ENCODE assay signal across 2 cellular contexts in the genomic region with DNA sequence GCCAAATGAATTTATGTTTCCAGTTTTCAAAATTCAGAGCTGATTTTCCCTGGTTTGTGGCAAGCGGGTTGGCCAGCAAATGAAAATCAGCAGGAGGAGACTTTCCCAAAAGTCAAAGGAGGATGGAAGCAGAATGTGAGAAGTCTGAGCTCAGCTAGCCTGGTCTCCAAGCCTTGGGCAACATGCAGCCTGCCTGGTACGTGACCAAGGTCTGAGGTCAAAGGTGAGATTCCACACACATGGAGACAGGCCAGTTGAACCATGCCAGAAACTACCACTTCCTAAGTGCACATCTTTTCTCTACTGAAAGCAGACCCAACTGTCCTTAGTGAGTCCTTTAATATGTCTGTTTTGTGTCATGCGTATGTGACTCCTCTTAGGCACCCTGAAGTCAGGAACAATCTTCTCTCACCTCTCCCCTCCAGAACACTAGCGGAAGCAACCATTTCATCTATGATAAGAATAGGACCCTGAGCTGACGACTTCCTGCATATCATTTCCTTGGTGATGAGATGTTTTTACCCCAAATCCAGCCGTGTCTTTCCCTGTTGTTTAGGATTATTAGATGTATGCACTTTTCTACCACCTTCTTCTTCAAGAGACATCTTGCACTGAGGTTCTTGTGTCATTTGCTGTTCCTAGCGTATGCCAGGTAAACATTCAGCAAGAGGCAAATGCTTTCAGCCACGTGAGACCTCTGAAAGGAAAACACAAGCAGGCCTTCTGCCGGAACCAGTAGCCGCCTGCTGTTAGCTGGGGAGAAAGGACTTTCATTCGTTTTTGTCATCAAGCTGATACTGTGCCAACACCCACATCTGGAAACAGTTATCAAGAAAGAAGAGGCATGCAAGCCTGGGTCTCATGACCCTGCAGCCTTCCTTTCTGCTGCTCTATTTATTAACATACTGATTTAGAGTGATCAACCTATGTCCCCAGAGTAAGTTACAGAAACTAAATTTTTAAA.
TF ChIP-seq lines count a peak whose summit lies in the region.

No MANE protein-coding gene starts in this region.

TF ChIP-seq in IMR-90, 13 proteins besides CTCF, POLR2A, EP300 and RAD21 (continued from another document):
- TF ChIP-seq, protein P1, sequence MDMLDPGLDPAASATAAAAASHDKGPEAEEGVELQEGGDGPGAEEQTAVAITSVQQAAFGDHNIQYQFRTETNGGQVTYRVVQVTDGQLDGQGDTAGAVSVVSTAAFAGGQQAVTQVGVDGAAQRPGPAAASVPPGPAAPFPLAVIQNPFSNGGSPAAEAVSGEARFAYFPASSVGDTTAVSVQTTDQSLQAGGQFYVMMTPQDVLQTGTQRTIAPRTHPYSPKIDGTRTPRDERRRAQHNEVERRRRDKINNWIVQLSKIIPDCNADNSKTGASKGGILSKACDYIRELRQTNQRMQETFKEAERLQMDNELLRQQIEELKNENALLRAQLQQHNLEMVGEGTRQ (IDR thresholded peaks at IDR 0.05; ENCODE audit: low read depth, low read length) = peak; percentile 51
- TF ChIP-seq CEBPB (IDR thresholded peaks at IDR 0.05; ENCODE audit: low read depth, low read length) (peak; percentile 52), MXI1 (IDR thresholded peaks at IDR 0.05; ENCODE audit: borderline replicate concordance, low read depth, low read length) (peak; percentile 92), CHD1 (IDR thresholded peaks at IDR 0.05; ENCODE audit: low read depth, low read length) (no peak), RFX5 (IDR thresholded peaks at IDR 0.05; ENCODE audit: low read depth, low read length) (no peak), SMC3 (IDR thresholded peaks at IDR 0.05; ENCODE audit: low read depth, low read length) (peak; percentile 62), MAZ (IDR thresholded peaks at IDR 0.05; ENCODE audit: borderline replicate concordance, low read depth, low read length) (0 out of 2 replicates have a peak, but pooled peaks have one; percentile 21)

TF ChIP-seq in liver, 16 proteins besides CTCF, POLR2A, EP300 and RAD21 (continued from another document):
- TF ChIP-seq, protein P2, sequence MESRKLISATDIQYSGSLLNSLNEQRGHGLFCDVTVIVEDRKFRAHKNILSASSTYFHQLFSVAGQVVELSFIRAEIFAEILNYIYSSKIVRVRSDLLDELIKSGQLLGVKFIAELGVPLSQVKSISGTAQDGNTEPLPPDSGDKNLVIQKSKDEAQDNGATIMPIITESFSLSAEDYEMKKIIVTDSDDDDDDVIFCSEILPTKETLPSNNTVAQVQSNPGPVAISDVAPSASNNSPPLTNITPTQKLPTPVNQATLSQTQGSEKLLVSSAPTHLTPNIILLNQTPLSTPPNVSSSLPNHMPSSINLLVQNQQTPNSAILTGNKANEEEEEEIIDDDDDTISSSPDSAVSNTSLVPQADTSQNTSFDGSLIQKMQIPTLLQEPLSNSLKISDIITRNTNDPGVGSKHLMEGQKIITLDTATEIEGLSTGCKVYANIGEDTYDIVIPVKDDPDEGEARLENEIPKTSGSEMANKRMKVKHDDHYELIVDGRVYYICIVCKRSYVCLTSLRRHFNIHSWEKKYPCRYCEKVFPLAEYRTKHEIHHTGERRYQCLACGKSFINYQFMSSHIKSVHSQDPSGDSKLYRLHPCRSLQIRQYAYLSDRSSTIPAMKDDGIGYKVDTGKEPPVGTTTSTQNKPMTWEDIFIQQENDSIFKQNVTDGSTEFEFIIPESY (IDR thresholded peaks at IDR 0.05) = peak; percentile 50
- TF ChIP-seq GABPA (IDR thresholded peaks at IDR 0.05 in 1 of 2, conservative IDR thresholded peaks at IDR 0.05 in 1 of 2) (peak in 1 of 2 donors; percentile 33), HNF4G (IDR thresholded peaks at IDR 0.05) (peak; percentile 71), HNF4A (conservative IDR thresholded peaks at IDR 0.05) (peak; percentile 86), JUND (IDR thresholded peaks at IDR 0.05) (peak in 1 of 2 donors; percentile 59), SP1 (IDR thresholded peaks at IDR 0.05) (peak; percentile 71), RXRA (IDR thresholded peaks at IDR 0.05) (peak; percentile 57 to 74), FOXA2 (IDR thresholded peaks at IDR 0.05) (peak; percentile 62), EGR1 (IDR thresholded peaks at IDR 0.05; ENCODE audit: low read depth in 2 of 2) (no peak), TAF1 (conservative IDR thresholded peaks at IDR 0.05) (peak; percentile 27), FOXA1 (IDR thresholded peaks at IDR 0.05) (peak; percentile 56)
- TF ChIP-seq, protein P3, sequence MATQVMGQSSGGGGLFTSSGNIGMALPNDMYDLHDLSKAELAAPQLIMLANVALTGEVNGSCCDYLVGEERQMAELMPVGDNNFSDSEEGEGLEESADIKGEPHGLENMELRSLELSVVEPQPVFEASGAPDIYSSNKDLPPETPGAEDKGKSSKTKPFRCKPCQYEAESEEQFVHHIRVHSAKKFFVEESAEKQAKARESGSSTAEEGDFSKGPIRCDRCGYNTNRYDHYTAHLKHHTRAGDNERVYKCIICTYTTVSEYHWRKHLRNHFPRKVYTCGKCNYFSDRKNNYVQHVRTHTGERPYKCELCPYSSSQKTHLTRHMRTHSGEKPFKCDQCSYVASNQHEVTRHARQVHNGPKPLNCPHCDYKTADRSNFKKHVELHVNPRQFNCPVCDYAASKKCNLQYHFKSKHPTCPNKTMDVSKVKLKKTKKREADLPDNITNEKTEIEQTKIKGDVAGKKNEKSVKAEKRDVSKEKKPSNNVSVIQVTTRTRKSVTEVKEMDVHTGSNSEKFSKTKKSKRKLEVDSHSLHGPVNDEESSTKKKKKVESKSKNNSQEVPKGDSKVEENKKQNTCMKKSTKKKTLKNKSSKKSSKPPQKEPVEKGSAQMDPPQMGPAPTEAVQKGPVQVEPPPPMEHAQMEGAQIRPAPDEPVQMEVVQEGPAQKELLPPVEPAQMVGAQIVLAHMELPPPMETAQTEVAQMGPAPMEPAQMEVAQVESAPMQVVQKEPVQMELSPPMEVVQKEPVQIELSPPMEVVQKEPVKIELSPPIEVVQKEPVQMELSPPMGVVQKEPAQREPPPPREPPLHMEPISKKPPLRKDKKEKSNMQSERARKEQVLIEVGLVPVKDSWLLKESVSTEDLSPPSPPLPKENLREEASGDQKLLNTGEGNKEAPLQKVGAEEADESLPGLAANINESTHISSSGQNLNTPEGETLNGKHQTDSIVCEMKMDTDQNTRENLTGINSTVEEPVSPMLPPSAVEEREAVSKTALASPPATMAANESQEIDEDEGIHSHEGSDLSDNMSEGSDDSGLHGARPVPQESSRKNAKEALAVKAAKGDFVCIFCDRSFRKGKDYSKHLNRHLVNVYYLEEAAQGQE (IDR thresholded peaks at IDR 0.05) = peak; percentile 4
- TF ChIP-seq, protein P4, sequence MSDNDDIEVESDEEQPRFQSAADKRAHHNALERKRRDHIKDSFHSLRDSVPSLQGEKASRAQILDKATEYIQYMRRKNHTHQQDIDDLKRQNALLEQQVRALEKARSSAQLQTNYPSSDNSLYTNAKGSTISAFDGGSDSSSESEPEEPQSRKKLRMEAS (IDR thresholded peaks at IDR 0.05) = peak; percentile 56
- TF ChIP-seq, protein P5, sequence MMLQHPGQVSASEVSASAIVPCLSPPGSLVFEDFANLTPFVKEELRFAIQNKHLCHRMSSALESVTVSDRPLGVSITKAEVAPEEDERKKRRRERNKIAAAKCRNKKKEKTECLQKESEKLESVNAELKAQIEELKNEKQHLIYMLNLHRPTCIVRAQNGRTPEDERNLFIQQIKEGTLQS (IDR thresholded peaks at IDR 0.05) = no peak
TF ChIP-seq in liver: peak in this region for 14.
